In the genomic region with DNA sequence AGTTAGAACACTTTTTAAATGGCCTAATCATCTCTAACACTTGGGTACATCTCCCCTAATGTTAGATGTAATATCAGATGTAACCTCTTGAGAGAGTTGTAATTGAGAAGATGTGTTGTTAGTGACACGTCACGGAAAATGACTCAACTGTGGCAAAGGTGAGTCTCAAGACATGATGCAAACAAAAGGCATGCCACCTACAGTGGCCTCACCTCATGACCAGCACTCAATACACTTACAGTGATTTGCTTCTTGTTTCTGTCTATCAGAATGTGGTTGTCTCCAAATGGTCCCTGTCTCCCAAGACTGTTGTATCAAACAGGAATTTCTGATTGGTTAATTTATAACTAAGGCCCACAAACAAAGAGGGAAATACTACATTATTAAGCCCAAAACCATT, we compare ENCODE assay signal across 22 cellular contexts.
DNase-seq lines count a peak whose midpoint lies in the region; ATAC-seq, FAIRE-seq and TF ChIP-seq lines count a peak whose summit lies in the region.
"Had no signal": no experiment of that assay in that cellular context is flagged by ENCODE, and none has a peak within 500 bp of the region (broad histone marks: within the 10 kb centered on the region; RNA-seq: fewer than 3 reads in every experiment).

No MANE protein-coding gene starts in this region.

- TF ChIP-seq EP300 in HepG2 (IDR thresholded peaks at IDR 0.05; ENCODE audit: low read depth in 2 of 2, low read length in 2 of 2) (no peak), HepG2 (CRISPR knock-in tag; IDR thresholded peaks at IDR 0.05; ENCODE audit: borderline replicate concordance) (no peak)

- no peaks in the 10 kb centered on the region for H3K9me3 ChIP-seq in HepG2 (ENCODE audit: low read length)
- H3K9me3 ChIP-seq in right lobe of liver: no peaks in the 10 kb centered on the region
- no peaks in the 10 kb centered on the region for H3K9me3 ChIP-seq in fibroblast of lung (ENCODE audit: control insufficient read depth, insufficient read depth, low read depth, low read length)
- H3K9me3 ChIP-seq: vagina had no signal

- H3K9ac ChIP-seq in HepG2 (ENCODE audit: insufficient read depth, low read depth, low read length) (no peak overlapping the region), fibroblast of lung (ENCODE audit: insufficient read depth, low read length) (no peak overlapping the region)
- H3K9ac ChIP-seq: neural progenitor cell had no signal

- H3K27ac ChIP-seq in HepG2 (ENCODE audit: extremely low read length, insufficient read depth, low read length) (no peak overlapping the region), right lobe of liver (no peak overlapping the region), fibroblast of lung (ENCODE audit: insufficient read depth, low read length) (no peak overlapping the region)
- H3K27ac ChIP-seq: C4-2B, neural progenitor cell, vagina had no signal

- no peak for DNase-seq in HepG2 (ENCODE audit: low spot score)
- DNase-seq in right lobe of liver: no peak
- peak; percentile 62 for DNase-seq in RKO (ENCODE audit: low spot score)
- DNase-seq in fibroblast of lung (ENCODE audit: low read depth in 2 of 2): peak; percentile 16 to 64
- no peak for DNase-seq in activated CD8-positive, alpha-beta memory T cell treated with anti-CD3 and anti-CD28 coated beads for 24 hours
- DNase-seq in DMS 273 treated with DMSO at 0.1 percent for 48 hours (lab: John Stamatoyannopoulos, UW): no peak
- DNase-seq: activated naive CD8-positive, alpha-beta T cell treated with anti-CD3 and anti-CD28 coated beads for 36 hours; DMS153; HFFc6; NCI-H1436; NCI-H2171 treated with DMSO at 0.1 percent for 48 hours; NCI-H774; substantia nigra; T1000 had no signal

- POLR2A ChIA-PET in HepG2 (lab: Yijun Ruan, JAX): no interaction called here

- 68% methylated on average over 2 of the region's 2 CpGs for WGBS in HepG2 (ENCODE audit: low lambda C conversion rate)
- WGBS in right lobe of liver (ENCODE audit: insufficient coverage, low coverage, low lambda C conversion rate, missing lambda C conversion rate): 84% methylated on average over 2 of the region's 2 CpGs

- BruUV-seq in HepG2 (replicated peaks; lab: Mats Ljungman, UMichigan): no TSS peak

- no peak for TF ChIP-seq RAD21 in HepG2 (CRISPR knock-in tag; IDR thresholded peaks at IDR 0.05)

- H2AFZ ChIP-seq in HepG2 (ENCODE audit: low read length) (no peak overlapping the region), fibroblast of lung (ENCODE audit: low read length) (no peak overlapping the region)
- H2AFZ ChIP-seq: neural progenitor cell had no signal

- ATAC-seq in HepG2: no peak
- ATAC-seq in right lobe of liver: no peak
- no peak for ATAC-seq in GM21447 (IDR thresholded peaks at IDR 0.05; ENCODE audit: unreplicated experiment)
- no peak for ATAC-seq in GM21423 (IDR thresholded peaks at IDR 0.05; ENCODE audit: unreplicated experiment)
- ATAC-seq: activated CD4-positive, CD25-positive, alpha-beta regulatory T cell treated with anti-CD3 and anti-CD28 coated beads, Interleukin-2, amount 50 U/mL, for 24 hours; activated T-helper 17 cell treated with anti-CD3 and anti-CD28 coated beads, Interleukin-2, amount 50 U/mL, for 72 hours; GM12878 had no signal

- H3K4me3 ChIP-seq in HepG2 (replicated peaks in 1 of 3; ENCODE audit: insufficient read depth in 1 of 3, low read depth in 2 of 3, low read length in 3 of 3): no peak overlapping the region
- no peak overlapping the region for H3K4me3 ChIP-seq in right lobe of liver
- H3K4me3 ChIP-seq in fibroblast of lung (replicated peaks in 1 of 4; ENCODE audit: control extremely low read depth in 1 of 4, insufficient read depth in 1 of 4, low read depth in 3 of 4, low read length in 4 of 4): no peak overlapping the region
- H3K4me3 ChIP-seq: GM12878, neural progenitor cell, vagina had no signal

- in situ Hi-C loops in HepG2 (cut with HindIII; ENCODE audit: extremely low pct_ligation_motif_present, low pct_unique_long_range_greater_than_20kb): no loop called here

- H3K4me1 ChIP-seq in HepG2 (ENCODE audit: insufficient read depth, low read length): no peaks in the 10 kb centered on the region
- no peaks in the 10 kb centered on the region for H3K4me1 ChIP-seq in right lobe of liver
- H3K4me1 ChIP-seq in fibroblast of lung (ENCODE audit: control insufficient read depth, extremely low read depth, insufficient read depth, low read length): no peaks in the 10 kb centered on the region
- H3K4me1 ChIP-seq: vagina had no signal

- no peaks in the 10 kb centered on the region for H3K79me2 ChIP-seq in HepG2 (ENCODE audit: insufficient read depth, low read length)
- no peaks in the 10 kb centered on the region for H3K79me2 ChIP-seq in fibroblast of lung (ENCODE audit: control insufficient read depth, insufficient read depth, low read length)

- H3K36me3 ChIP-seq in HepG2 (replicated peaks in 1 of 2; ENCODE audit: control insufficient read depth in 1 of 2, insufficient read depth in 2 of 2, low read length in 2 of 2) (no peaks in the 10 kb centered on the region), right lobe of liver (no peaks in the 10 kb centered on the region), fibroblast of lung (ENCODE audit: control insufficient read depth, insufficient read depth, low read length) (no peaks in the 10 kb centered on the region)
- H3K36me3 ChIP-seq: neural progenitor cell, vagina had no signal

- no peak for TF ChIP-seq POLR2A in HepG2 (IDR thresholded peaks at IDR 0.05; ENCODE audit: insufficient read depth in 1 of 2, low read depth in 2 of 2, low read length in 2 of 2)
- no peak for TF ChIP-seq POLR2A in right lobe of liver (IDR thresholded peaks at IDR 0.05)

- TF ChIP-seq CTCF in HepG2 (CRISPR knock-in tag; IDR thresholded peaks at IDR 0.05): no peak
- no peak for TF ChIP-seq CTCF in right lobe of liver (IDR thresholded peaks at IDR 0.05)
- TF ChIP-seq CTCF in fibroblast of lung (conservative IDR thresholded peaks at IDR 0.05 in 1 of 2, IDR thresholded peaks at IDR 0.05 in 1 of 2; ENCODE audit: low read depth in 1 of 2, low read length in 2 of 2): no peak

- H4K20me1 ChIP-seq in HepG2 (ENCODE audit: insufficient read depth, low read length) (no peaks in the 10 kb centered on the region), fibroblast of lung (ENCODE audit: control insufficient read depth, extremely low read depth, insufficient read depth, low read length) (no peaks in the 10 kb centered on the region)

- CTCF ChIA-PET in HepG2 (lab: Yijun Ruan, JAX; ENCODE audit: low intra/inter-chr PET ratio, low total read pairs): no interaction called here

- FAIRE-seq in HepG2 (lab: Jason Lieb, UNC): no peak
- FAIRE-seq: GM12878 had no signal

- H3K27me3 ChIP-seq in HepG2 (ENCODE audit: control insufficient read depth in 1 of 2, insufficient read depth in 2 of 2, low read length in 2 of 2) (no peaks in the 10 kb centered on the region), right lobe of liver (no peaks in the 10 kb centered on the region), fibroblast of lung (ENCODE audit: control insufficient read depth, insufficient read depth, low read length) (no peaks in the 10 kb centered on the region)
- H3K27me3 ChIP-seq: neural progenitor cell, vagina had no signal

- intact Hi-C loops in HepG2 (cut with micrococcal nuclease; ENCODE audit: unreplicated experiment) (no loop called here), right lobe of liver (cut with DNase I) (no loop called here)

- no peak overlapping the region for H3K4me2 ChIP-seq in HepG2 (ENCODE audit: low read depth, low read length)
- H3K4me2 ChIP-seq in fibroblast of lung (ENCODE audit: extremely low read depth, insufficient read depth, low read length): no peak overlapping the region
- H3K4me2 ChIP-seq: neural progenitor cell had no signal

TF ChIP-seq in HepG2, 621 proteins besides CTCF, POLR2A, EP300 and RAD21:
- TF ChIP-seq THAP11 (CRISPR knock-in tag; IDR thresholded peaks at IDR 0.05) (no peak), CREB1 (IDR thresholded peaks at IDR 0.05) (peak; percentile 81), CREB1 (CRISPR knock-in tag; IDR thresholded peaks at IDR 0.05) (no peak), TEAD3 (CRISPR knock-in tag; optimal IDR thresholded peaks at IDR 0.05; ENCODE audit: borderline replicate concordance) (no peak), ZNF431 (CRISPR knock-in tag; IDR thresholded peaks at IDR 0.05; ENCODE audit: borderline replicate concordance, low read depth) (no peak)
TF ChIP-seq in HepG2: peak in this region for 1.

Comparison
In these comparisons a context has a peak if more than half of its experiments do, and no peak if none do; other contexts are left out.
1. DNase-seq: peak in RKO (single experiment) and fibroblast of lung (2 of 2); none in HepG2 (single experiment), right lobe of liver (0 of 3), activated CD8-positive, alpha-beta memory T cell treated with anti-CD3 and anti-CD28 coated beads for 24 hours (single experiment) and DMS 273 treated with DMSO at 0.1 percent for 48 hours (single experiment).